8 cellular contexts compared by ENCODE assay signal in genomic region chr1:156749429-156750118, GRCh38. TPM values are rescaled to one million over a fixed set of nuclear protein-coding genes. Genes with fewer than 3 reads are reported as not detected.
DNase-seq lines count a peak whose midpoint lies in the region; ATAC-seq and TF ChIP-seq lines count a peak whose summit lies in the region.

No MANE protein-coding gene starts in this region.

- no peaks in the 10 kb centered on the region for H3K27me3 ChIP-seq in lung (ENCODE audit: control insufficient read depth, insufficient read depth)
- no peaks in the 10 kb centered on the region for H3K27me3 ChIP-seq in aorta (ENCODE audit: control insufficient read depth in 1 of 2, insufficient read depth in 2 of 2, low read length in 1 of 2)

- intact Hi-C loops in aorta (cut with DNase I) = loop anchor here in 1 of 2 donors (2.0 kb wide), 1 partner anchor 17 kb away; the partner anchor contains the start of gene PRCC

- H3K27me3 Mint-ChIP-seq in stimulated activated naive CD8-positive, alpha-beta T cell treated with anti-CD3 and anti-CD28 coated beads, Interleukin-15, Interleukin-2, amounts not matched to agents 100 ng/mL and 50 ng/mL, for 24 hours = no peaks in the 10 kb centered on the region

- H3K9me3 ChIP-seq in lung (ENCODE audit: control insufficient read depth in 2 of 2, insufficient read depth in 1 of 2, low read length in 1 of 2) (no peaks in the 10 kb centered on the region), aorta (ENCODE audit: control insufficient read depth, low read length) (no peaks in the 10 kb centered on the region)

- H3K4me1 ChIP-seq in lung (ENCODE audit: control insufficient read depth in 2 of 2, insufficient read depth in 2 of 2, low read length in 2 of 2) (peaks cover 9 to 15% of the 10 kb centered on the region in 2 donors), aorta (ENCODE audit: control insufficient read depth in 1 of 2, insufficient read depth in 2 of 2, low read length in 2 of 2) (no peaks in the 10 kb centered on the region)

- H3K4me3 ChIP-seq in astrocyte of the spinal cord (ENCODE audit: low read depth, low read length) (peak overlapping the region; percentile 83), lung (peak overlapping the region; percentile 83), aorta (ENCODE audit: low read length in 2 of 2) (peak overlapping the region; percentile 69 to 84)

- H3K9me3 Mint-ChIP-seq in stimulated activated naive CD8-positive, alpha-beta T cell treated with anti-CD3 and anti-CD28 coated beads, Interleukin-15, Interleukin-2, amounts not matched to agents 100 ng/mL and 50 ng/mL, for 24 hours = no peaks in the 10 kb centered on the region

- H3K4me1 Mint-ChIP-seq in stimulated activated naive CD8-positive, alpha-beta T cell treated with anti-CD3 and anti-CD28 coated beads, Interleukin-15, Interleukin-2, amounts not matched to agents 100 ng/mL and 50 ng/mL, for 24 hours (ENCODE audit: low read depth) = peaks cover 62% of the 10 kb centered on the region

- in situ Hi-C loops in astrocyte of the spinal cord (cut with HindIII; ENCODE audit: low sequenced_read_pairs) = no loop called here
- in situ Hi-C loops in GM13977 (cut with MboI; ENCODE audit: low pct_unique_long_range_greater_than_20kb, low sequenced_read_pairs, unreplicated experiment) = no loop called here

- TF ChIP-seq CTCF in astrocyte of the spinal cord (IDR thresholded peaks at IDR 0.05; ENCODE audit: low read depth, low read length) (no peak), lung (IDR thresholded peaks at IDR 0.05; ENCODE audit: control extremely low read depth, extremely low read depth) (no peak), GM13977 (IDR thresholded peaks at IDR 0.05; ENCODE audit: extremely low read depth, insufficient read depth, missing control alignments) (no peak)

- peak overlapping the region; percentile 97 for H3K27ac Mint-ChIP-seq in stimulated activated naive CD8-positive, alpha-beta T cell treated with anti-CD3 and anti-CD28 coated beads, Interleukin-15, Interleukin-2, amounts not matched to agents 100 ng/mL and 50 ng/mL, for 24 hours

- WGBS in lung, 2 donors = 17 to 22% methylated on average over 8 of the region's 8 CpGs
- WGBS in aorta, 2 donors = 30 to 33% methylated on average over 8 of the region's 8 CpGs

- ATAC-seq in stimulated activated naive CD8-positive, alpha-beta T cell treated with anti-CD3 and anti-CD28 coated beads, Interleukin-15, Interleukin-2, amounts not matched to agents 100 U/mL and 50 U/mL, for 24 hours = no peak
- ATAC-seq in lung (ENCODE audit: insufficient read depth, low FRiP score) = no peak
- no peak for ATAC-seq in aorta (ENCODE audit: low FRiP score)
- no peak for ATAC-seq in GM19467 (IDR thresholded peaks at IDR 0.05; ENCODE audit: unreplicated experiment)

- H3K27ac ChIP-seq in lung (ENCODE audit: low read depth in 1 of 2, low read length in 1 of 2) = peak overlapping the region; percentile 92 to 93
- H3K27ac ChIP-seq in aorta (ENCODE audit: low read depth in 1 of 2, low read length in 2 of 2) = peak overlapping the region; percentile 69 to 96

- no peak for DNase-seq in stimulated activated naive CD8-positive, alpha-beta T cell treated with anti-CD3 and anti-CD28 coated beads, Interleukin-15, Interleukin-2, amounts not matched to agents 100 U/mL and 50 U/mL, for 24 hours
- DNase-seq in astrocyte of the spinal cord (ENCODE audit: low read depth, low spot score) (no peak), lung (ENCODE audit: low spot score) (no peak), aorta (peak in 1 of 2 donors; percentile 52), GM13977 (ENCODE audit: low spot score) (no peak), hypothalamus (lab: John Stamatoyannopoulos, UW) (no peak)

- H3K4me3 Mint-ChIP-seq in stimulated activated naive CD8-positive, alpha-beta T cell treated with anti-CD3 and anti-CD28 coated beads, Interleukin-15, Interleukin-2, amounts not matched to agents 100 ng/mL and 50 ng/mL, for 24 hours = peak overlapping the region; percentile 97

- H3K36me3 ChIP-seq in lung (ENCODE audit: control insufficient read depth in 2 of 2, insufficient read depth in 2 of 2, low read length in 2 of 2) = peaks cover 0 to 3% of the 10 kb centered on the region in 2 donors
- no peaks in the 10 kb centered on the region for H3K36me3 ChIP-seq in aorta (ENCODE audit: control insufficient read depth in 1 of 2, insufficient read depth in 2 of 2, low read length in 1 of 2)

- peaks cover 45% of the 10 kb centered on the region for H3K36me3 Mint-ChIP-seq in stimulated activated naive CD8-positive, alpha-beta T cell treated with anti-CD3 and anti-CD28 coated beads, Interleukin-15, Interleukin-2, amounts not matched to agents 100 ng/mL and 50 ng/mL, for 24 hours (ENCODE audit: low read depth)

RNA-seq across cellular contexts. Expression of gene HDGF, which starts 1.9 kb away (rescaled TPM):
- 100 to 1,000 TPM; 184 to 187 TPM for total RNA-seq in lung
- 100 to 1,000 TPM; 104 to 226 TPM for polyA plus RNA-seq in lung
- 100 to 1,000 TPM; 106 to 135 TPM for total RNA-seq in aorta
- 100 to 1,000 TPM in 1 of 2 donors, 10 to 100 TPM in 1; 94.9 to 126 TPM for polyA plus RNA-seq in aorta

RNA-seq across cellular contexts. Expression of gene MRPL24, which starts 8.7 kb away (rescaled TPM):
- total RNA-seq in lung = 10 to 100 TPM; 26.7 to 65.4 TPM
- polyA plus RNA-seq in lung = 100 to 1,000 TPM in 1 of 2 donors, 10 to 100 TPM in 1; 93.6 to 120 TPM
- total RNA-seq in aorta = 10 to 100 TPM; 44.0 to 46.1 TPM
- polyA plus RNA-seq in aorta = 10 to 100 TPM; 68.5 to 73.1 TPM

RNA-seq across cellular contexts. Expression of gene PRCC, which starts 17.8 kb away (rescaled TPM):
- total RNA-seq in lung (10 to 100 TPM; 38.5 to 52.7 TPM), aorta (10 to 100 TPM; 41.0 to 50.2 TPM)
- polyA plus RNA-seq in lung (10 to 100 TPM; 36.2 to 40.0 TPM), aorta (10 to 100 TPM; 17.2 to 43.5 TPM)

RNA-seq across cellular contexts. Expression of gene ISG20L2, which starts 21.0 kb away (rescaled TPM):
- total RNA-seq in lung (10 to 100 TPM; 11.3 to 26.3 TPM), aorta (10 to 100 TPM; 20.6 to 26.9 TPM)
- polyA plus RNA-seq in lung (10 to 100 TPM in 1 of 2 donors, 1 to 10 TPM in 1; 9.3 to 24.2 TPM), aorta (10 to 100 TPM; 11.7 to 20.2 TPM)

RNA-seq across cellular contexts. Expression of gene METTL25B, which starts 21.3 kb away (rescaled TPM):
- total RNA-seq in lung (10 to 100 TPM; 24.4 to 34.9 TPM), aorta (10 to 100 TPM; 20.7 to 33.6 TPM)
- polyA plus RNA-seq in lung (10 to 100 TPM; 28.3 to 42.6 TPM), aorta (10 to 100 TPM; 24.2 to 46.2 TPM)
